Comparison of ENCODE assay signal across 22 cellular contexts in genomic region chr9:86005253-86005775, GRCh38.
DNase-seq lines count a peak whose midpoint lies in the region; ATAC-seq, FAIRE-seq and TF ChIP-seq lines count a peak whose summit lies in the region.
"Had no signal": no experiment of that assay in that cellular context is flagged by ENCODE, and none has a peak within 500 bp of the region (broad histone marks: within the 10 kb centered on the region; RNA-seq: fewer than 3 reads in every experiment).

No MANE protein-coding gene starts in this region.

- BruUV-seq in HepG2 (replicated peaks; lab: Mats Ljungman, UMichigan): no TSS peak

- no peak for TF ChIP-seq CTCF in HepG2 (CRISPR knock-in tag; IDR thresholded peaks at IDR 0.05)
- TF ChIP-seq CTCF in right lobe of liver (IDR thresholded peaks at IDR 0.05): no peak
- no peak for TF ChIP-seq CTCF in HEK293 (tag by site-specific recombination; IDR thresholded peaks at IDR 0.05)
- no peak for TF ChIP-seq CTCF in foreskin keratinocyte (conservative IDR thresholded peaks at IDR 0.05)
- no peak for TF ChIP-seq CTCF in thyroid gland (IDR thresholded peaks at IDR 0.05)

- TF ChIP-seq POLR2A in HepG2 (IDR thresholded peaks at IDR 0.05; ENCODE audit: insufficient read depth in 1 of 2, low read depth in 2 of 2, low read length in 2 of 2) (no peak), right lobe of liver (IDR thresholded peaks at IDR 0.05) (no peak), thyroid gland (IDR thresholded peaks at IDR 0.05) (no peak)

- H3K4me3 ChIP-seq in HepG2 (replicated peaks in 1 of 3; ENCODE audit: insufficient read depth in 1 of 3, low read depth in 2 of 3, low read length in 3 of 3): no peak overlapping the region
- H3K4me3 ChIP-seq in right lobe of liver: no peak overlapping the region
- H3K4me3 ChIP-seq in HEK293 (ENCODE audit: low read depth, low read length): no peak overlapping the region
- no peak overlapping the region for H3K4me3 ChIP-seq in right cardiac atrium (ENCODE audit: low read length)
- H3K4me3 ChIP-seq in thyroid gland (replicated peaks in 1 of 3): no peak overlapping the region
- H3K4me3 ChIP-seq: A549; BLaER1 treated with 17β-estradiol and CSF1 and Interleukin-3, amounts not matched to agents 10 nM and 100 nM; GM23248 had no signal

- no peak for TF ChIP-seq RAD21 in HepG2 (CRISPR knock-in tag; IDR thresholded peaks at IDR 0.05)

- POLR2A ChIA-PET in HepG2 (lab: Yijun Ruan, JAX) (no interaction called here), HEK293 (lab: Yijun Ruan, JAX) (no interaction called here)

- DNase-seq in HepG2 (ENCODE audit: low spot score) (no peak), right lobe of liver (no peak), right cardiac atrium (no peak), foreskin keratinocyte (no peak), thyroid gland (no peak)
- DNase-seq: ACHN; AML-193; BE2C; CD4-positive, alpha-beta T cell; CD8-positive, alpha-beta memory T cell; DMS53; DMS79 treated with DMSO at 0.1 percent for 48 hours; GM23248; H7; HCEC 1CT had no signal

- in situ Hi-C loops in HepG2 (cut with HindIII; ENCODE audit: extremely low pct_ligation_motif_present, low pct_unique_long_range_greater_than_20kb): no loop called here

- TF ChIP-seq EP300 in HepG2 (IDR thresholded peaks at IDR 0.05; ENCODE audit: low read depth in 2 of 2, low read length in 2 of 2) (no peak), HepG2 (CRISPR knock-in tag; IDR thresholded peaks at IDR 0.05; ENCODE audit: borderline replicate concordance) (no peak)

- CTCF ChIA-PET in HepG2 (lab: Yijun Ruan, JAX; ENCODE audit: low intra/inter-chr PET ratio, low total read pairs): no interaction called here
- CTCF ChIA-PET in HEK293 (lab: Yijun Ruan, JAX): no interaction called here

- no peak for ATAC-seq in HepG2
- no peak for ATAC-seq in right lobe of liver
- ATAC-seq in right cardiac atrium: no peak
- no peak for ATAC-seq in foreskin keratinocyte
- ATAC-seq: A549 had no signal

- H3K79me2 ChIP-seq in HepG2 (ENCODE audit: insufficient read depth, low read length): no peaks in the 10 kb centered on the region

- peaks cover 24% of the 10 kb centered on the region for H3K9me3 ChIP-seq in HepG2 (ENCODE audit: low read length)
- no peaks in the 10 kb centered on the region for H3K9me3 ChIP-seq in right lobe of liver
- no peaks in the 10 kb centered on the region; the same call in 1 of the 2 replicates for H3K9me3 ChIP-seq in HEK293 (ENCODE audit: control insufficient read depth, insufficient read depth, low read depth, low read length)
- H3K9me3 ChIP-seq in right cardiac atrium (ENCODE audit: control insufficient read depth, low read length): no peaks in the 10 kb centered on the region
- H3K9me3 ChIP-seq in thyroid gland: no peaks in the 10 kb centered on the region
- H3K9me3 ChIP-seq: BE2C had no signal

- intact Hi-C loops in HepG2 (cut with micrococcal nuclease; ENCODE audit: unreplicated experiment) (no loop called here), right lobe of liver (cut with DNase I) (no loop called here), right cardiac atrium (cut with DNase I) (no loop called here), thyroid gland (cut with DNase I) (no loop called here)

- H4K20me1 ChIP-seq in HepG2 (ENCODE audit: insufficient read depth, low read length): no peaks in the 10 kb centered on the region
- H4K20me1 ChIP-seq: BLaER1 treated with 17β-estradiol and CSF1 and Interleukin-3, amounts not matched to agents 10 nM and 100 nM had no signal

- H3K36me3 ChIP-seq in HepG2 (replicated peaks in 1 of 2; ENCODE audit: control insufficient read depth in 1 of 2, insufficient read depth in 2 of 2, low read length in 2 of 2): peaks cover 8 to 52% of the 10 kb centered on the region in 2 experiments
- H3K36me3 ChIP-seq in right lobe of liver: peaks cover 0 to 23% (median 5%) of the 10 kb centered on the region in 4 donors
- peaks cover 29 to 62% of the 10 kb centered on the region in 2 experiments for H3K36me3 ChIP-seq in HEK293 (ENCODE audit: control insufficient read depth in 2 of 2, insufficient read depth in 1 of 2, low read length in 2 of 2)
- H3K36me3 ChIP-seq in thyroid gland: peaks cover 21 to 31% of the 10 kb centered on the region in 2 donors

- FAIRE-seq in HepG2 (lab: Jason Lieb, UNC): peak; percentile 21
- FAIRE-seq in islet of Langerhans (lab: Jason Lieb, UNC): peak; percentile 64
- FAIRE-seq: A549, GM12892, H1 had no signal

- H3K27ac ChIP-seq in HepG2 (ENCODE audit: extremely low read length, insufficient read depth, low read length) (no peak overlapping the region), right lobe of liver (no peak overlapping the region), HEK293 (ENCODE audit: extremely low read depth, low read depth, low read length) (no peak overlapping the region), right cardiac atrium (ENCODE audit: low read length) (no peak overlapping the region), foreskin keratinocyte (no peak overlapping the region), thyroid gland (no peak overlapping the region)
- H3K27ac ChIP-seq: 22Rv1; A549; BLaER1 treated with 17β-estradiol and CSF1 and Interleukin-3, amounts not matched to agents 10 nM and 100 nM; GM23248 had no signal

- no peaks in the 10 kb centered on the region for H3K4me1 ChIP-seq in HepG2 (ENCODE audit: insufficient read depth, low read length)
- no peaks in the 10 kb centered on the region for H3K4me1 ChIP-seq in right lobe of liver
- no peaks in the 10 kb centered on the region for H3K4me1 ChIP-seq in HEK293 (ENCODE audit: control insufficient read depth, insufficient read depth, low read length)
- H3K4me1 ChIP-seq in right cardiac atrium (ENCODE audit: control insufficient read depth, insufficient read depth, low read length): no peaks in the 10 kb centered on the region
- H3K4me1 ChIP-seq in foreskin keratinocyte: no peaks in the 10 kb centered on the region
- H3K4me1 ChIP-seq in thyroid gland: no peaks in the 10 kb centered on the region
- H3K4me1 ChIP-seq: A549; BE2C; BLaER1 treated with 17β-estradiol and CSF1 and Interleukin-3, amounts not matched to agents 10 nM and 100 nM had no signal

- no peak overlapping the region for H2AFZ ChIP-seq in HepG2 (ENCODE audit: low read length)
- H2AFZ ChIP-seq: GM23248 had no signal

- H3K27me3 ChIP-seq in HepG2 (ENCODE audit: control insufficient read depth in 1 of 2, insufficient read depth in 2 of 2, low read length in 2 of 2) (no peaks in the 10 kb centered on the region), right lobe of liver (no peaks in the 10 kb centered on the region), right cardiac atrium (ENCODE audit: control insufficient read depth, insufficient read depth) (no peaks in the 10 kb centered on the region), foreskin keratinocyte (no peaks in the 10 kb centered on the region), thyroid gland (no peaks in the 10 kb centered on the region)
- H3K27me3 ChIP-seq: BE2C; BLaER1 treated with 17β-estradiol and CSF1 and Interleukin-3, amounts not matched to agents 10 nM and 100 nM had no signal

- H3K4me2 ChIP-seq in HepG2 (ENCODE audit: low read depth, low read length): no peak overlapping the region
- H3K4me2 ChIP-seq: A549; BLaER1 treated with 17β-estradiol and CSF1 and Interleukin-3, amounts not matched to agents 10 nM and 100 nM had no signal

- WGBS in HepG2 (ENCODE audit: low lambda C conversion rate): 95% methylated on average over 1 of the region's 1 CpG
- WGBS in right lobe of liver (ENCODE audit: insufficient coverage, low coverage, low lambda C conversion rate, missing lambda C conversion rate): 100% methylated on average over 1 of the region's 1 CpG
- 97% methylated on average over 1 of the region's 1 CpG for WGBS in right cardiac atrium
- WGBS in thyroid gland, 2 donors: 96 to 98% methylated on average over 1 of the region's 1 CpG

- no peak overlapping the region for H3K9ac ChIP-seq in HepG2 (ENCODE audit: insufficient read depth, low read depth, low read length)
- H3K9ac ChIP-seq: BLaER1 treated with 17β-estradiol and CSF1 and Interleukin-3, amounts not matched to agents 10 nM and 100 nM; GM23248 had no signal

TF ChIP-seq in HepG2, 621 proteins besides CTCF, POLR2A, EP300 and RAD21 (continues in another document):
- no peak for TF ChIP-seq HMG20A (CRISPR knock-in tag; IDR thresholded peaks at IDR 0.05; ENCODE audit: borderline replicate concordance)

TF ChIP-seq in HEK293, 187 proteins besides CTCF, POLR2A, EP300 and RAD21:
- TF ChIP-seq SETDB1 (IDR thresholded peaks at IDR 0.05; ENCODE audit: insufficient read length, low read length) (peak; percentile 75), ZNF549 (tag by site-specific recombination; IDR thresholded peaks at IDR 0.05) (0 out of 2 replicates have a peak, but pooled peaks have one; percentile 32), BCL11B (tag by site-specific recombination; IDR thresholded peaks at IDR 0.05; ENCODE audit: low read depth) (no peak), TRIM28 (IDR thresholded peaks at IDR 0.05; ENCODE audit: borderline replicate concordance, low read length) (no peak), ZNF223 (tag by site-specific recombination; IDR thresholded peaks at IDR 0.05) (no peak), ZNF221 (tag by site-specific recombination; IDR thresholded peaks at IDR 0.05; ENCODE audit: borderline replicate concordance) (no peak), KLF10 (tag by site-specific recombination; IDR thresholded peaks at IDR 0.05) (no peak)
- TF ChIP-seq, protein P1, sequence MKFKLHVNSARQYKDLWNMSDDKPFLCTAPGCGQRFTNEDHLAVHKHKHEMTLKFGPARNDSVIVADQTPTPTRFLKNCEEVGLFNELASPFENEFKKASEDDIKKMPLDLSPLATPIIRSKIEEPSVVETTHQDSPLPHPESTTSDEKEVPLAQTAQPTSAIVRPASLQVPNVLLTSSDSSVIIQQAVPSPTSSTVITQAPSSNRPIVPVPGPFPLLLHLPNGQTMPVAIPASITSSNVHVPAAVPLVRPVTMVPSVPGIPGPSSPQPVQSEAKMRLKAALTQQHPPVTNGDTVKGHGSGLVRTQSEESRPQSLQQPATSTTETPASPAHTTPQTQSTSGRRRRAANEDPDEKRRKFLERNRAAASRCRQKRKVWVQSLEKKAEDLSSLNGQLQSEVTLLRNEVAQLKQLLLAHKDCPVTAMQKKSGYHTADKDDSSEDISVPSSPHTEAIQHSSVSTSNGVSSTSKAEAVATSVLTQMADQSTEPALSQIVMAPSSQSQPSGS (tag by site-specific recombination; IDR thresholded peaks at IDR 0.05; ENCODE audit: low read depth): peak; percentile 56; the same call in 1 of the 2 replicates
